In the genomic region with DNA sequence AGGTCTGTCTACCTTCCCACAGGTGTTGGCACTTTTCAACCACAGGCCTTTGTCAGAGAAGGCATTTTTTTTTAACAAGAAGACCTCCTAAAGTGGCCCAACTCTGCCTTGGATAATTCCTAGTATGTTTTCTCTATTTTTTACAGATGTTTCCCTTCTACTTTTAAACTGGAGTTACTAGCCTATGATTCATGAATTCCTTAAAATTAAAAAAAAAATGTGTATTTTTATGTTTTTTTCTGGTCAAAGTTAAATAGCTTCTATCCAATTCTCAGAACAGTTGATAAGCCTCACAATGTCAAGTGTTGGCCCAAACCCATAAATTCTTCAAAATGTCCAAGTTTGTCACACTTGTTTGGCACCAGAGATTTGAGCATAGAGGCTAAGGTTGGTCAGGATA, we compare ENCODE assay signal across 17 cellular contexts.
DNase-seq lines count a peak whose midpoint lies in the region; ATAC-seq and TF ChIP-seq lines count a peak whose summit lies in the region.
"Had no signal": no experiment of that assay in that cellular context is flagged by ENCODE, and none has a peak within 500 bp of the region (broad histone marks: within the 10 kb centered on the region; RNA-seq: fewer than 3 reads in every experiment).

No MANE protein-coding gene starts in this region.

- H3K36me3 Mint-ChIP-seq in type B pancreatic cell, result peaks cover 21% of the 10 kb centered on the region

- H3K4me1 Mint-ChIP-seq in type B pancreatic cell (ENCODE audit: unreplicated experiment), result no peaks in the 10 kb centered on the region
- H3K4me1 Mint-ChIP-seq: activated CD4-positive, alpha-beta memory T cell treated with anti-CD3 and anti-CD28 coated beads, Interleukin-2, amount 10 ng/mL, durations not matched to agents 7 days and 5 days; naive B cell had no signal

- H3K27me3 ChIP-seq in right atrium auricular region (no peaks in the 10 kb centered on the region), skeletal muscle satellite cell (ENCODE audit: control insufficient read depth, insufficient read depth, low read length) (no peaks in the 10 kb centered on the region)
- H3K27me3 ChIP-seq: cardiac muscle cell had no signal

- H3K4me1 ChIP-seq in right atrium auricular region, result peaks cover 0 to 17% of the 10 kb centered on the region in 2 donors
- H3K4me1 ChIP-seq in skeletal muscle satellite cell (ENCODE audit: control insufficient read depth, insufficient read depth, low read length), result peaks cover 30% of the 10 kb centered on the region

- TF ChIP-seq CTCF in cardiac fibroblast (IDR thresholded peaks at IDR 0.05; ENCODE audit: low read depth, low read length) (no peak), right atrium auricular region (IDR thresholded peaks at IDR 0.05) (no peak), type B pancreatic cell (conservative IDR thresholded peaks at IDR 0.05) (no peak)

- no peaks in the 10 kb centered on the region for H3K9me3 ChIP-seq in right atrium auricular region
- H3K9me3 ChIP-seq in skeletal muscle satellite cell (replicated peaks; ENCODE audit: low read length), result no peaks in the 10 kb centered on the region

- no peaks in the 10 kb centered on the region for H3K27me3 Mint-ChIP-seq in type B pancreatic cell
- H3K27me3 Mint-ChIP-seq: activated CD4-positive, alpha-beta memory T cell treated with anti-CD3 and anti-CD28 coated beads, Interleukin-2, amount 10 ng/mL, durations not matched to agents 7 days and 5 days; naive B cell had no signal

- no peak for ATAC-seq in GM21381 (IDR thresholded peaks at IDR 0.05; ENCODE audit: unreplicated experiment)

- peak overlapping the region; percentile 79 for H3K4me2 ChIP-seq in skeletal muscle satellite cell (ENCODE audit: low read length)

- H3K27ac ChIP-seq in right atrium auricular region, result peak overlapping the region; percentile 72 to 78
- H3K27ac ChIP-seq: cardiac muscle cell had no signal

- H3K36me3 ChIP-seq in right atrium auricular region (no peaks in the 10 kb centered on the region), skeletal muscle satellite cell (ENCODE audit: insufficient read depth, low read length) (no peaks in the 10 kb centered on the region)
- H3K36me3 ChIP-seq: cardiac muscle cell had no signal

- no peak overlapping the region for H3K4me3 Mint-ChIP-seq in type B pancreatic cell
- H3K4me3 Mint-ChIP-seq: activated CD4-positive, alpha-beta memory T cell treated with anti-CD3 and anti-CD28 coated beads, Interleukin-2, amount 10 ng/mL, durations not matched to agents 7 days and 5 days; naive B cell had no signal

- H3K4me3 ChIP-seq in cardiac fibroblast (replicated peaks in 1 of 2; ENCODE audit: low read depth in 2 of 2, low read length in 2 of 2), result no peak overlapping the region
- H3K4me3 ChIP-seq in right atrium auricular region, result no peak overlapping the region
- peak overlapping the region; percentile 51 for H3K4me3 ChIP-seq in skeletal muscle satellite cell (ENCODE audit: low read length)
- H3K4me3 ChIP-seq: cardiac muscle cell had no signal

- no peak overlapping the region for H3K27ac Mint-ChIP-seq in type B pancreatic cell
- H3K27ac Mint-ChIP-seq: activated CD4-positive, alpha-beta memory T cell treated with anti-CD3 and anti-CD28 coated beads, Interleukin-2, amount 10 ng/mL, durations not matched to agents 7 days and 5 days; naive B cell had no signal

- peak overlapping the region; percentile 73 for H3K9ac ChIP-seq in skeletal muscle satellite cell (ENCODE audit: low read depth, low read length)

- DNase-seq in AG08395 (ENCODE audit: low spot score), result peak; percentile 38
- DNase-seq in cardiac fibroblast (ENCODE audit: low read depth in 2 of 2), result peak; percentile 59 to 68
- DNase-seq in right atrium auricular region (ENCODE audit: low spot score), result no peak
- no peak for DNase-seq in activated T-cell treated with anti-CD3 and anti-CD28 coated beads for 4 hours
- no peak for DNase-seq in type B pancreatic cell (ENCODE audit: extremely low spot score, unreplicated experiment)
- DNase-seq in NK-92 (lab: John Stamatoyannopoulos, UW; ENCODE audit: unreplicated experiment), result no peak
- DNase-seq: activated CD4-positive, alpha-beta memory T cell treated with anti-CD3 and anti-CD28 coated beads, Interleukin-2, amount 10 ng/mL, durations not matched to agents 7 days and 5 days; activated gamma-delta T cell treated with Interleukin-2 at 50 U/mL for 16 hours; DMS 273 treated with DMSO at 0.1 percent for 48 hours; naive B cell; NCI-H1417 treated with DMSO at 0.1 percent for 48 hours; NCI-H526 treated with DMSO at 0.1 percent for 48 hours; substantia nigra; T-helper 9 cell had no signal

- no peaks in the 10 kb centered on the region for H3K9me3 Mint-ChIP-seq in type B pancreatic cell
- H3K9me3 Mint-ChIP-seq: activated CD4-positive, alpha-beta memory T cell treated with anti-CD3 and anti-CD28 coated beads, Interleukin-2, amount 10 ng/mL, durations not matched to agents 7 days and 5 days; naive B cell had no signal

Comparison
In these comparisons a context has a peak if more than half of its experiments do, and no peak if none do; other contexts are left out.
1. DNase-seq: peak in AG08395 (single experiment) and cardiac fibroblast (2 of 2); none in right atrium auricular region (single experiment), activated T-cell treated with anti-CD3 and anti-CD28 coated beads for 4 hours (single experiment), type B pancreatic cell (single experiment) and NK-92 (single experiment).